8 cellular contexts compared by ENCODE assay signal in the genomic region with DNA sequence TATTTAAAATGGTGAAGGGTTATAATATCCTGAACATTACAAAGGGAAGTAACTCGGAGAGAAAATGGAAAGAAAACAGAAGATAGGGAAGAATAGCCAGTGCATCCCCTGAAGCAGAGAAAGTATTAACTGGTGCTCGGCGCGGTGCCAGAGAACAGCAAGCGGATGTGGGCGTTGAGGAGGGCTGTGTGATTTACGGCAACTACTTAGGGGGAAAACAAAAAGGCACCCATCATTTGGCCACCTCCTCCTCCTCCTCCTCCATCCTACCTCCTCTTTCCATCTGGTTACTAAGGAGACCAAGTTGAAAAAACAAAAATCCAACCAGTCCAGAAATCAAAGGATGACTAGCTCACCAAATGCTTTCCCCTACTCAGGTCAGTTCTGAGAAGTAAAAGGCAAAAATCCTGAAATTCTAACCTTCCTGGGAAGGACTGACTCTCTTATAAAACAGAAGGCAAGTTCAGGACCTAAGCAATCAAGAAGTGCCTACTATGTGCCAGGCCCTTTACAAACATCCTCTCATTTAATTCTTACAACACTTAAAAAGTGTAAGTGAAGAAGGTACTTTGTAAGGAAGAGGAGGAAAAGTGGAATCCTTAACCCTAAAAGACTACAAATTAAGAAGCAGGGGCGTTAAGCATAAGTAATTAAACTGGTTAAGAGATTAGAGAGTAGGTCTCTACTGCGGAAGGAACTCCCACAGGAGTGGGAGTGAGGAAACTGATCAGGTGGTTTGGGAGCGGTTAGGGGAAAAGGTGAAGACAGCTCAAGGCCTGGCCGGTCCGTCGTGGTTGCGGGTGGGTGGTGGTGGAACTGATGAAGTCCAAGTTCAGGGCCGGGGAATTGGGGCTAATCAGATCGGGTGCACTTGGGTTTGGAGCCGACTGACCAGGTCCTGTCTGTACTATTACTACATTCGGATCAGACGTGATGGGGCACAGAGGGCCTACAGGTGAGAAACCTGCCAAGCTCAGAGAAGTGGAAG. TPM values are rescaled to one million over a fixed set of nuclear protein-coding genes. Genes with fewer than 3 reads are reported as not detected.
DNase-seq lines count a peak whose midpoint lies in the region; ATAC-seq and TF ChIP-seq lines count a peak whose summit lies in the region.

No MANE protein-coding gene starts in this region.

- DNase-seq in NCI-H2227 treated with DMSO at 0.1 percent for 48 hours (lab: John Stamatoyannopoulos, UW) (peak; percentile 1), glutamatergic neuron (no peak), psoas muscle (peak; percentile 46 to 60), pons (ENCODE audit: low spot score) (no peak)

- no peaks in the 10 kb centered on the region for H3K9me3 ChIP-seq in psoas muscle

- H3K27me3 ChIP-seq in ACC112 (ENCODE audit: insufficient read depth, low read length) (no peaks in the 10 kb centered on the region), psoas muscle (ENCODE audit: insufficient read depth in 3 of 3, low read length in 2 of 3) (peaks cover 0 to 4% (median 0%) of the 10 kb centered on the region in 3 donors)

- intact Hi-C loops in psoas muscle (cut with DNase I), result no loop called here

- peak overlapping the region; percentile 97 for H3K27ac Mint-ChIP-seq in activated T-helper 17 cell treated with anti-CD3 and anti-CD28 coated beads, Interleukin-2, amount 50 U/mL, for 72 hours
- H3K27ac Mint-ChIP-seq in glutamatergic neuron (ENCODE audit: unreplicated experiment), result peak overlapping the region; percentile 81

- H3K36me3 ChIP-seq in ACC112 (ENCODE audit: insufficient read depth, low read length) (0 out of 2 replicates have a peak, but pooled peaks cover 4% of the 10 kb centered on the region), psoas muscle (ENCODE audit: insufficient read depth in 1 of 2, low read depth in 1 of 2) (peaks cover 3 to 33% of the 10 kb centered on the region in 2 donors)

- no peak overlapping the region for H2AFZ ChIP-seq in ACC112 (ENCODE audit: low read length, unreplicated experiment)

- H3K9me3 Mint-ChIP-seq in activated T-helper 17 cell treated with anti-CD3 and anti-CD28 coated beads, Interleukin-2, amount 50 U/mL, for 72 hours, result no peaks in the 10 kb centered on the region
- peaks cover 2% of the 10 kb centered on the region for H3K9me3 Mint-ChIP-seq in glutamatergic neuron (ENCODE audit: unreplicated experiment)

- peak overlapping the region; percentile 95 for H3K4me3 ChIP-seq in ACC112 (ENCODE audit: low read depth, low read length)
- H3K4me3 ChIP-seq in psoas muscle, result peak overlapping the region; percentile 78

- H3K4me1 ChIP-seq in ACC112 (ENCODE audit: control insufficient read depth, insufficient read depth, low read length, unreplicated experiment) (peaks cover 42% of the 10 kb centered on the region), psoas muscle (peaks cover 28% of the 10 kb centered on the region)

- peaks cover 49% of the 10 kb centered on the region for H3K36me3 Mint-ChIP-seq in activated T-helper 17 cell treated with anti-CD3 and anti-CD28 coated beads, Interleukin-2, amount 50 U/mL, for 72 hours (ENCODE audit: low read depth)
- no peaks in the 10 kb centered on the region for H3K36me3 Mint-ChIP-seq in glutamatergic neuron (ENCODE audit: unreplicated experiment)

- TF ChIP-seq CTCF in glutamatergic neuron (IDR thresholded peaks at IDR 0.05; ENCODE audit: partially characterized antibody, unreplicated experiment) (no peak), psoas muscle (IDR thresholded peaks at IDR 0.05) (no peak)

- ATAC-seq in GM21360 (IDR thresholded peaks at IDR 0.05; ENCODE audit: unreplicated experiment), result peak; percentile 7
- peak; percentile 29 for ATAC-seq in activated T-helper 17 cell treated with anti-CD3 and anti-CD28 coated beads, Interleukin-2, amount 50 U/mL, for 72 hours (replicated peaks)
- ATAC-seq in psoas muscle, result peak; percentile 17 to 54 (median 39)
- ATAC-seq in GM19452 (IDR thresholded peaks at IDR 0.05; ENCODE audit: unreplicated experiment), result no peak

- WGBS in psoas muscle, 3 donors, result 8 to 13% (median 9%) methylated on average over 19 of the region's 19 CpGs

- peaks cover 57% of the 10 kb centered on the region for H3K79me2 ChIP-seq in ACC112 (ENCODE audit: control insufficient read depth, insufficient read depth, low read length, unreplicated experiment)

- peaks cover 35% of the 10 kb centered on the region for H3K4me1 Mint-ChIP-seq in activated T-helper 17 cell treated with anti-CD3 and anti-CD28 coated beads, Interleukin-2, amount 50 U/mL, for 72 hours
- peaks cover 21% of the 10 kb centered on the region for H3K4me1 Mint-ChIP-seq in glutamatergic neuron (ENCODE audit: low read depth, unreplicated experiment)

- H3K27me3 Mint-ChIP-seq in activated T-helper 17 cell treated with anti-CD3 and anti-CD28 coated beads, Interleukin-2, amount 50 U/mL, for 72 hours, result no peaks in the 10 kb centered on the region
- peaks cover 4% of the 10 kb centered on the region for H3K27me3 Mint-ChIP-seq in glutamatergic neuron (ENCODE audit: unreplicated experiment)

- H3K27ac ChIP-seq in ACC112 (ENCODE audit: low read depth, low read length), result peak overlapping the region; percentile 77
- H3K27ac ChIP-seq in psoas muscle, result peak overlapping the region; percentile 80

- peak overlapping the region; percentile 98 for H3K4me3 Mint-ChIP-seq in activated T-helper 17 cell treated with anti-CD3 and anti-CD28 coated beads, Interleukin-2, amount 50 U/mL, for 72 hours
- H3K4me3 Mint-ChIP-seq in glutamatergic neuron (ENCODE audit: unreplicated experiment), result peak overlapping the region; percentile 99

RNA-seq across cellular contexts. Expression of gene MED27, which starts 1.0 kb away (rescaled TPM):
- total RNA-seq in activated T-helper 17 cell treated with anti-CD3 and anti-CD28 coated beads, Interleukin-2, amount 50 U/mL, for 72 hours, result 10 to 100 TPM; 19.2 to 34.6 TPM
- 45.0 TPM for total RNA-seq in glutamatergic neuron (ENCODE audit: unreplicated experiment)
- total RNA-seq in psoas muscle, result 10 to 100 TPM; 10.7 to 21.2 (median 14.1) TPM
- polyA plus RNA-seq in psoas muscle, result 10 to 100 TPM; 13.4 to 24.4 (median 17.1) TPM

Comparison
In these comparisons a context has a peak if more than half of its experiments do, and no peak if none do; other contexts are left out.
1. DNase-seq: peak in NCI-H2227 treated with DMSO at 0.1 percent for 48 hours (single experiment) and psoas muscle (2 of 2); none in glutamatergic neuron (single experiment) and pons (single experiment).